ENCODE assay signal across 15 cellular contexts in the genomic region with DNA sequence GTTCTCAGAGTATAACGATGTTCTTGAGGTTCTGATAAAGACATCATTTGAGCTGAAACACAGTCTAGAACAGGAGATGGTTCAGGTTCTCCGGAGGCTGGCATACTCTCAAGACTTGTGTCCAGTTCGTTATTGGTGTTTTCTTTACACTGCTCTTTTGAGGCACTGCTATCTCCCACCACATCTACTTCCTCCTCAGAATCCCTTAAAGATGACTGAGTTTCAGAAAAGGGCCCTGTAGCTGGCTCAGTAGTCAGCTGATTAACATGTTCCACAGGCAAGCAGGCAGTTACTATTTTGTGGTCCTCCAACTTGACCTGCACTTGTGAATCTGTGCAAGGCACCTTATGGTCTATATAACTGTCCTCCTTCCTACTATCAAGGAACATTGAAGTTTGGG.
"Had no signal": no experiment of that assay in that cellular context is flagged by ENCODE, and none has a peak within 500 bp of the region (broad histone marks: within the 10 kb centered on the region; RNA-seq: fewer than 3 reads in every experiment).

No MANE protein-coding gene starts in this region.

- H3K4me3 Mint-ChIP-seq: activated CD4-positive, alpha-beta T cell treated with anti-CD3 and anti-CD28 coated beads for 36 hours; activated CD8-positive, alpha-beta T cell treated with anti-CD3 and anti-CD28 coated beads for 36 hours; activated naive CD4-positive, alpha-beta T cell treated with anti-CD3 and anti-CD28 coated beads for 36 hours; activated T-helper 17 cell treated with anti-CD3 and anti-CD28 coated beads, Interleukin-2, amount 50 U/mL, for 72 hours; naive thymus-derived CD4-positive, alpha-beta T cell; T-helper 2 cell treated with Interferon-gamma antibody and Interleukin-4, amounts not matched to agents 5 μg/mL and 100 μg/mL, for 36 hours had no signal

- H3K9me3 Mint-ChIP-seq: activated CD8-positive, alpha-beta T cell treated with anti-CD3 and anti-CD28 coated beads for 36 hours; activated naive CD4-positive, alpha-beta T cell treated with anti-CD3 and anti-CD28 coated beads for 36 hours; activated T-helper 17 cell treated with anti-CD3 and anti-CD28 coated beads, Interleukin-2, amount 50 U/mL, for 72 hours; naive thymus-derived CD4-positive, alpha-beta T cell; T-helper 2 cell treated with Interferon-gamma antibody and Interleukin-4, amounts not matched to agents 5 μg/mL and 100 μg/mL, for 36 hours had no signal

- H3K27me3 Mint-ChIP-seq: activated CD4-positive, alpha-beta T cell treated with anti-CD3 and anti-CD28 coated beads for 36 hours; activated CD8-positive, alpha-beta T cell treated with anti-CD3 and anti-CD28 coated beads for 36 hours; activated T-helper 17 cell treated with anti-CD3 and anti-CD28 coated beads, Interleukin-2, amount 50 U/mL, for 72 hours; naive thymus-derived CD4-positive, alpha-beta T cell had no signal

- H3K9me3 ChIP-seq: adrenal gland, gastrocnemius medialis, heart right ventricle, neutrophil, transverse colon had no signal

- DNase-seq: activated CD4-positive, alpha-beta T cell treated with anti-CD3 and anti-CD28 coated beads for 36 hours; activated CD8-positive, alpha-beta T cell treated with anti-CD3 and anti-CD28 coated beads for 36 hours; activated naive CD4-positive, alpha-beta T cell treated with anti-CD3 and anti-CD28 coated beads for 36 hours; central memory CD4-positive, alpha-beta T cell; effector memory CD4-positive, alpha-beta T cell; gastrocnemius medialis; heart right ventricle; kidney; naive thymus-derived CD4-positive, alpha-beta T cell; transverse colon had no signal

- H3K4me1 Mint-ChIP-seq: activated T-helper 17 cell treated with anti-CD3 and anti-CD28 coated beads, Interleukin-2, amount 50 U/mL, for 72 hours had no signal

- H3K27ac Mint-ChIP-seq: activated CD8-positive, alpha-beta T cell treated with anti-CD3 and anti-CD28 coated beads for 36 hours; activated naive CD4-positive, alpha-beta T cell treated with anti-CD3 and anti-CD28 coated beads for 36 hours; activated T-helper 17 cell treated with anti-CD3 and anti-CD28 coated beads, Interleukin-2, amount 50 U/mL, for 72 hours; T-helper 2 cell treated with Interferon-gamma antibody and Interleukin-4, amounts not matched to agents 5 μg/mL and 100 μg/mL, for 36 hours had no signal

- ATAC-seq: activated CD4-positive, alpha-beta T cell treated with anti-CD3 and anti-CD28 coated beads for 36 hours; activated CD8-positive, alpha-beta T cell treated with anti-CD3 and anti-CD28 coated beads for 36 hours; activated T-helper 17 cell treated with anti-CD3 and anti-CD28 coated beads, Interleukin-2, amount 50 U/mL, for 72 hours; naive thymus-derived CD4-positive, alpha-beta T cell had no signal

- H3K4me3 ChIP-seq: adrenal gland, coronary artery, gastrocnemius medialis, heart right ventricle, transverse colon had no signal

- H3K4me1 ChIP-seq: gastrocnemius medialis, transverse colon had no signal

- H3K27me3 ChIP-seq: adrenal gland, gastrocnemius medialis, heart right ventricle, neutrophil, transverse colon had no signal

- H3K27ac ChIP-seq: adrenal gland, coronary artery, gastrocnemius medialis, neutrophil, transverse colon had no signal
